In the genomic region with DNA sequence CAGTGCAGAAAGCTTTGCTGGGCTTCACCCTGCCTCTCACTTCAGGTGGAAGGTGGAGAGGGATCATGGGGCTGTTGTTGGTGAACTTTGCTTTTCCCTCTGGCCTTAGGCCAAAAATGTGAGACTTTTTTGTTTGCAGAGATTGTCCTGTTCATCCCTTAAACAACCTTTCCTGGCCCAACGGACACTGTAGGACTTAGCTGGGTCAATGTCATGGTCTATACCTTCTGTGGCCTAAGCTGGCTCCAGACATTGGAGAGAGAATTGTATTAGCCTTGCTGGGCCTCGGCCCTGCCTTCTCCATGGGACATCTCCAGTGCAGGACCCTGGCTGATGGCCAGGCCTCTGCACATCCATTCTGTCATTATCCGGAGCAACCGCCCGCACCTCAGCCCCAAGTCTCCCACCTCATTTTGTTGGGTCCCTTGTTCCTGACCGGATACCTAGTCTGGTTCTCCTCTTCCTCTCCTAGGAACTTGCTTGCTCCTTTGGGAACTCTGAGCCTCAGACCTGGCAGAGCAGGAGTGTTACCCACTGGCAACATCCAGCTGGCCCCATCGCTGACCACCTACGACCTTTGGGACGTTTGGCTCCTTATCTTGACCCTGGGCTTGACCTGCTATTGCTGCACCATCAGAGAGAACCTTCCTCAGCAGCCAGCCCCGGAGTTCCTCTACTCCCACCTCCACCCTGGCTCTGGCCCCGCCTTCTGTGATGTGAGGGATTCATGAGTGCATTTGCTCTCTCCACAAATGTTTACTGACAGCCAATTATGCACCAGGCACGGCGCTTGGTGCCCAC, we compare ENCODE assay signal across 1 cellular context.
TF ChIP-seq lines count a peak whose summit lies in the region.

No MANE protein-coding gene starts in this region.

TF ChIP-seq in H1, 55 proteins besides CTCF, POLR2A, EP300 and RAD21 (continued from another document):
- TF ChIP-seq, protein P1, sequence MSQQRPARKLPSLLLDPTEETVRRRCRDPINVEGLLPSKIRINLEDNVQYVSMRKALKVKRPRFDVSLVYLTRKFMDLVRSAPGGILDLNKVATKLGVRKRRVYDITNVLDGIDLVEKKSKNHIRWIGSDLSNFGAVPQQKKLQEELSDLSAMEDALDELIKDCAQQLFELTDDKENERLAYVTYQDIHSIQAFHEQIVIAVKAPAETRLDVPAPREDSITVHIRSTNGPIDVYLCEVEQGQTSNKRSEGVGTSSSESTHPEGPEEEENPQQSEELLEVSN (IDR thresholded peaks at IDR 0.05), result no peak
- no peak for TF ChIP-seq CBX5 (IDR thresholded peaks at IDR 0.05; ENCODE audit: low read depth, low read length)
- no peak for TF ChIP-seq ASH2L (IDR thresholded peaks at IDR 0.05; ENCODE audit: low read length)
- TF ChIP-seq, protein P2, sequence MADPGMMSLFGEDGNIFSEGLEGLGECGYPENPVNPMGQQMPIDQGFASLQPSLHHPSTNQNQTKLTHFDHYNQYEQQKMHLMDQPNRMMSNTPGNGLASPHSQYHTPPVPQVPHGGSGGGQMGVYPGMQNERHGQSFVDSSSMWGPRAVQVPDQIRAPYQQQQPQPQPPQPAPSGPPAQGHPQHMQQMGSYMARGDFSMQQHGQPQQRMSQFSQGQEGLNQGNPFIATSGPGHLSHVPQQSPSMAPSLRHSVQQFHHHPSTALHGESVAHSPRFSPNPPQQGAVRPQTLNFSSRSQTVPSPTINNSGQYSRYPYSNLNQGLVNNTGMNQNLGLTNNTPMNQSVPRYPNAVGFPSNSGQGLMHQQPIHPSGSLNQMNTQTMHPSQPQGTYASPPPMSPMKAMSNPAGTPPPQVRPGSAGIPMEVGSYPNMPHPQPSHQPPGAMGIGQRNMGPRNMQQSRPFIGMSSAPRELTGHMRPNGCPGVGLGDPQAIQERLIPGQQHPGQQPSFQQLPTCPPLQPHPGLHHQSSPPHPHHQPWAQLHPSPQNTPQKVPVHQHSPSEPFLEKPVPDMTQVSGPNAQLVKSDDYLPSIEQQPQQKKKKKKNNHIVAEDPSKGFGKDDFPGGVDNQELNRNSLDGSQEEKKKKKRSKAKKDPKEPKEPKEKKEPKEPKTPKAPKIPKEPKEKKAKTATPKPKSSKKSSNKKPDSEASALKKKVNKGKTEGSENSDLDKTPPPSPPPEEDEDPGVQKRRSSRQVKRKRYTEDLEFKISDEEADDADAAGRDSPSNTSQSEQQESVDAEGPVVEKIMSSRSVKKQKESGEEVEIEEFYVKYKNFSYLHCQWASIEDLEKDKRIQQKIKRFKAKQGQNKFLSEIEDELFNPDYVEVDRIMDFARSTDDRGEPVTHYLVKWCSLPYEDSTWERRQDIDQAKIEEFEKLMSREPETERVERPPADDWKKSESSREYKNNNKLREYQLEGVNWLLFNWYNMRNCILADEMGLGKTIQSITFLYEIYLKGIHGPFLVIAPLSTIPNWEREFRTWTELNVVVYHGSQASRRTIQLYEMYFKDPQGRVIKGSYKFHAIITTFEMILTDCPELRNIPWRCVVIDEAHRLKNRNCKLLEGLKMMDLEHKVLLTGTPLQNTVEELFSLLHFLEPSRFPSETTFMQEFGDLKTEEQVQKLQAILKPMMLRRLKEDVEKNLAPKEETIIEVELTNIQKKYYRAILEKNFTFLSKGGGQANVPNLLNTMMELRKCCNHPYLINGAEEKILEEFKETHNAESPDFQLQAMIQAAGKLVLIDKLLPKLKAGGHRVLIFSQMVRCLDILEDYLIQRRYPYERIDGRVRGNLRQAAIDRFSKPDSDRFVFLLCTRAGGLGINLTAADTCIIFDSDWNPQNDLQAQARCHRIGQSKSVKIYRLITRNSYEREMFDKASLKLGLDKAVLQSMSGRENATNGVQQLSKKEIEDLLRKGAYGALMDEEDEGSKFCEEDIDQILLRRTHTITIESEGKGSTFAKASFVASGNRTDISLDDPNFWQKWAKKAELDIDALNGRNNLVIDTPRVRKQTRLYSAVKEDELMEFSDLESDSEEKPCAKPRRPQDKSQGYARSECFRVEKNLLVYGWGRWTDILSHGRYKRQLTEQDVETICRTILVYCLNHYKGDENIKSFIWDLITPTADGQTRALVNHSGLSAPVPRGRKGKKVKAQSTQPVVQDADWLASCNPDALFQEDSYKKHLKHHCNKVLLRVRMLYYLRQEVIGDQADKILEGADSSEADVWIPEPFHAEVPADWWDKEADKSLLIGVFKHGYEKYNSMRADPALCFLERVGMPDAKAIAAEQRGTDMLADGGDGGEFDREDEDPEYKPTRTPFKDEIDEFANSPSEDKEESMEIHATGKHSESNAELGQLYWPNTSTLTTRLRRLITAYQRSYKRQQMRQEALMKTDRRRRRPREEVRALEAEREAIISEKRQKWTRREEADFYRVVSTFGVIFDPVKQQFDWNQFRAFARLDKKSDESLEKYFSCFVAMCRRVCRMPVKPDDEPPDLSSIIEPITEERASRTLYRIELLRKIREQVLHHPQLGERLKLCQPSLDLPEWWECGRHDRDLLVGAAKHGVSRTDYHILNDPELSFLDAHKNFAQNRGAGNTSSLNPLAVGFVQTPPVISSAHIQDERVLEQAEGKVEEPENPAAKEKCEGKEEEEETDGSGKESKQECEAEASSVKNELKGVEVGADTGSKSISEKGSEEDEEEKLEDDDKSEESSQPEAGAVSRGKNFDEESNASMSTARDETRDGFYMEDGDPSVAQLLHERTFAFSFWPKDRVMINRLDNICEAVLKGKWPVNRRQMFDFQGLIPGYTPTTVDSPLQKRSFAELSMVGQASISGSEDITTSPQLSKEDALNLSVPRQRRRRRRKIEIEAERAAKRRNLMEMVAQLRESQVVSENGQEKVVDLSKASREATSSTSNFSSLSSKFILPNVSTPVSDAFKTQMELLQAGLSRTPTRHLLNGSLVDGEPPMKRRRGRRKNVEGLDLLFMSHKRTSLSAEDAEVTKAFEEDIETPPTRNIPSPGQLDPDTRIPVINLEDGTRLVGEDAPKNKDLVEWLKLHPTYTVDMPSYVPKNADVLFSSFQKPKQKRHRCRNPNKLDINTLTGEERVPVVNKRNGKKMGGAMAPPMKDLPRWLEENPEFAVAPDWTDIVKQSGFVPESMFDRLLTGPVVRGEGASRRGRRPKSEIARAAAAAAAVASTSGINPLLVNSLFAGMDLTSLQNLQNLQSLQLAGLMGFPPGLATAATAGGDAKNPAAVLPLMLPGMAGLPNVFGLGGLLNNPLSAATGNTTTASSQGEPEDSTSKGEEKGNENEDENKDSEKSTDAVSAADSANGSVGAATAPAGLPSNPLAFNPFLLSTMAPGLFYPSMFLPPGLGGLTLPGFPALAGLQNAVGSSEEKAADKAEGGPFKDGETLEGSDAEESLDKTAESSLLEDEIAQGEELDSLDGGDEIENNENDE (IDR thresholded peaks at IDR 0.05; ENCODE audit: insufficient replicate concordance, low read length), result no peak
- TF ChIP-seq KDM4A (IDR thresholded peaks at IDR 0.05; ENCODE audit: low read depth, low read length, severe bottlenecking), result no peak
- no peak for TF ChIP-seq NRF1 (IDR thresholded peaks at IDR 0.05; ENCODE audit: low read depth, low read length)
- no peak for TF ChIP-seq KDM1A (IDR thresholded peaks at IDR 0.05; ENCODE audit: borderline replicate concordance, low read length)
- no peak for TF ChIP-seq BACH1 (IDR thresholded peaks at IDR 0.05; ENCODE audit: low read length)
- TF ChIP-seq POU5F1 (IDR thresholded peaks at IDR 0.05; ENCODE audit: low read depth, low read length), result no peak
- TF ChIP-seq, protein P3, sequence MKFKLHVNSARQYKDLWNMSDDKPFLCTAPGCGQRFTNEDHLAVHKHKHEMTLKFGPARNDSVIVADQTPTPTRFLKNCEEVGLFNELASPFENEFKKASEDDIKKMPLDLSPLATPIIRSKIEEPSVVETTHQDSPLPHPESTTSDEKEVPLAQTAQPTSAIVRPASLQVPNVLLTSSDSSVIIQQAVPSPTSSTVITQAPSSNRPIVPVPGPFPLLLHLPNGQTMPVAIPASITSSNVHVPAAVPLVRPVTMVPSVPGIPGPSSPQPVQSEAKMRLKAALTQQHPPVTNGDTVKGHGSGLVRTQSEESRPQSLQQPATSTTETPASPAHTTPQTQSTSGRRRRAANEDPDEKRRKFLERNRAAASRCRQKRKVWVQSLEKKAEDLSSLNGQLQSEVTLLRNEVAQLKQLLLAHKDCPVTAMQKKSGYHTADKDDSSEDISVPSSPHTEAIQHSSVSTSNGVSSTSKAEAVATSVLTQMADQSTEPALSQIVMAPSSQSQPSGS (IDR thresholded peaks at IDR 0.05; ENCODE audit: low read length), result no peak
- TF ChIP-seq CHD1 (IDR thresholded peaks at IDR 0.05; ENCODE audit: low read depth, low read length), result no peak
- no peak for TF ChIP-seq CTBP2 (IDR thresholded peaks at IDR 0.05; ENCODE audit: borderline replicate concordance, insufficient read depth, insufficient read length, low read length)
- no peak for TF ChIP-seq GTF2F1 (IDR thresholded peaks at IDR 0.05; ENCODE audit: borderline replicate concordance, low read depth, low read length)
- TF ChIP-seq, protein P4, sequence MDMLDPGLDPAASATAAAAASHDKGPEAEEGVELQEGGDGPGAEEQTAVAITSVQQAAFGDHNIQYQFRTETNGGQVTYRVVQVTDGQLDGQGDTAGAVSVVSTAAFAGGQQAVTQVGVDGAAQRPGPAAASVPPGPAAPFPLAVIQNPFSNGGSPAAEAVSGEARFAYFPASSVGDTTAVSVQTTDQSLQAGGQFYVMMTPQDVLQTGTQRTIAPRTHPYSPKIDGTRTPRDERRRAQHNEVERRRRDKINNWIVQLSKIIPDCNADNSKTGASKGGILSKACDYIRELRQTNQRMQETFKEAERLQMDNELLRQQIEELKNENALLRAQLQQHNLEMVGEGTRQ (IDR thresholded peaks at IDR 0.05; ENCODE audit: low read length), result no peak
- no peak for TF ChIP-seq TBP (IDR thresholded peaks at IDR 0.05; ENCODE audit: low read depth, low read length)
- TF ChIP-seq SAP30 (IDR thresholded peaks at IDR 0.05; ENCODE audit: insufficient read depth, insufficient replicate concordance, low read length), result no peak
- no peak for TF ChIP-seq SUZ12 (IDR thresholded peaks at IDR 0.05; ENCODE audit: low read length)
TF ChIP-seq in H1: peak in this region for 0.
